9 cellular contexts compared by ENCODE assay signal in the genomic region with DNA sequence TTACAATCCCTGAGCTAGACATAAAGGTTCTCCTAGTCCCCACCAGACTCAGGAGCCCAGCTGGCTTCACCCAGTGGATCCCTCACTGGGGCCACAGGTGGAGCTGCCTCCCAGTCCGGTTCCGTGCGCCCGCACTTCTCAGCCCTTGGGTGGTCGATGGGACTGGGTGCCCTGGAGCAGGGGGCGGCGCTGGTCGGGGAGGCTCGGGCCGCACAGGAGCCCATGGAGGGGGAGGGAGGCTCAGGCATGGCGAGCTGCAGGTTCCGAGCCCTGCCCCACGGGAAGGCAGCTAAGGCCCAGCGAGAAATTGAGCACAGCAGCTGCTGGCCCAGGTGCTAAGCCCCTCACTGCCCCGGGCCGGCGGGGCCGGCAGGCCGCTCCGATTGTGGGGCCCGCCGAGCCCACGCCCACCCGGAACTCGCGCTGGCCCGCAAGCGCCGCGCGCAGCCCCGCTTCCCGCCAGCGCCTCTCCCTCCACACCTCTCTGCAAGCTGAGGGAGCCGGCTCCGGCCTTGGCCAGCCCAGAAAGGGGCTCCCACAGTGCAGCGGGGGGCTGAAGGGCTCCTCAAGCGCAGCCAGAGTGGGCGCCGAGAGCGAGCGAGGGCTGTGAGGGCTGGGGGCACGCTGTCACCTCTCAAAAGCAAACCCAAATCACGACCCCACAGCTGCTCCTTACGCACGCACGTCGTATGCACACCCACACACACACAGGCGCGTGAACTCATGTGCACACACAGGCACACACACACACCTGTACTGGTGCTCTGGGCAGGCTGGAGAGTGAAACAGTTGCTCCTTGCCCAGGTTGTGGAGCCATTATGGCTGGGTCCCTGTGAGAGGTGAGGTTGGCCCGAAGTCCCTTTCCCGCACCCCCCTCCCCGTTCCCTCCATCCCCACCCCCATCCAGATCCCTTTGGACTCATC. TPM values are rescaled to one million over a fixed set of nuclear protein-coding genes. Genes with fewer than 3 reads are reported as not detected.
A peak's percentile ranks its signal among the peaks of the same experiment; 100 is the strongest.
DNase-seq lines count a peak whose midpoint lies in the region; ATAC-seq and TF ChIP-seq lines count a peak whose summit lies in the region.
"Not testable (repeated sequence)": the region's sequence is repeated elsewhere in the genome, so short reads cannot be mapped to it uniquely, and the experiment has no call there.
"Had no signal": no experiment of that assay in that cellular context is flagged by ENCODE, and none has a peak within 500 bp of the region (broad histone marks: within the 10 kb centered on the region; RNA-seq: fewer than 3 reads in every experiment).

No MANE protein-coding gene starts in this region.

- H3K9me3 Mint-ChIP-seq in activated naive CD8-positive, alpha-beta T cell treated with anti-CD3 and anti-CD28 coated beads, Interleukin-2, amount 10 ng/mL, durations not matched to agents 7 days and 5 days; endodermal cell; type B pancreatic cell: not testable (repeated sequence)

- not testable (repeated sequence) for H3K36me3 Mint-ChIP-seq in activated naive CD8-positive, alpha-beta T cell treated with anti-CD3 and anti-CD28 coated beads, Interleukin-2, amount 10 ng/mL, durations not matched to agents 7 days and 5 days; endodermal cell (ENCODE audit: low read depth); type B pancreatic cell

- H3K4me1 Mint-ChIP-seq in activated naive CD8-positive, alpha-beta T cell treated with anti-CD3 and anti-CD28 coated beads, Interleukin-2, amount 10 ng/mL, durations not matched to agents 7 days and 5 days; endodermal cell; type B pancreatic cell (ENCODE audit: unreplicated experiment): not testable (repeated sequence)

- H3K4me3 ChIP-seq in SK-N-MC (peak overlapping the region; percentile 71), endodermal cell (ENCODE audit: low read length) (peak overlapping the region; percentile 77), right cardiac atrium (ENCODE audit: low read length) (peak overlapping the region; percentile 38), mucosa of rectum (ENCODE audit: low read length in 2 of 2) (peak overlapping the region; percentile 60), retinal pigment epithelial cell (ENCODE audit: low read length) (peak overlapping the region; percentile 49)

- H3K27ac Mint-ChIP-seq in activated naive CD8-positive, alpha-beta T cell treated with anti-CD3 and anti-CD28 coated beads, Interleukin-2, amount 10 ng/mL, durations not matched to agents 7 days and 5 days; type B pancreatic cell: not testable (repeated sequence)
- peak overlapping the region; percentile 65 for H3K27ac Mint-ChIP-seq in endodermal cell

- not testable (repeated sequence) for H3K36me3 ChIP-seq in ES-I3 (ENCODE audit: insufficient read depth, low read length); SK-N-MC (ENCODE audit: insufficient read depth, low read length); endodermal cell (ENCODE audit: control insufficient read depth, insufficient read depth, low read length); mucosa of rectum (ENCODE audit: control insufficient read depth in 2 of 2, insufficient read depth in 2 of 2, low read length in 2 of 2)

- H3K9ac ChIP-seq in ES-I3 (ENCODE audit: low read depth, low read length), result peak overlapping the region; percentile 54; the same call in 1 of the 2 replicates
- not testable (repeated sequence) for H3K9ac ChIP-seq in SK-N-MC (ENCODE audit: insufficient read length); endodermal cell (ENCODE audit: extremely low read depth, low read length, poor library complexity, severe bottlenecking); mucosa of rectum (ENCODE audit: low read depth in 1 of 2, low read length in 2 of 2)

- POLR2A ChIA-PET in activated naive CD8-positive, alpha-beta T cell treated with anti-CD3 and anti-CD28 coated beads, Interleukin-2, amount 10 ng/mL, durations not matched to agents 7 days and 5 days (lab: Charles Lee), result not testable (repeated sequence)

- ATAC-seq in activated naive CD8-positive, alpha-beta T cell treated with anti-CD3 and anti-CD28 coated beads, Interleukin-2, amount 10 ng/mL, durations not matched to agents 7 days and 5 days (ENCODE audit: low read depth), result peak; percentile 9
- ATAC-seq in right cardiac atrium, result peak; percentile 5 to 8

- not testable (repeated sequence) for H3K27me3 Mint-ChIP-seq in activated naive CD8-positive, alpha-beta T cell treated with anti-CD3 and anti-CD28 coated beads, Interleukin-2, amount 10 ng/mL, durations not matched to agents 7 days and 5 days
- peaks cover 79% of the 10 kb centered on the region for H3K27me3 Mint-ChIP-seq in endodermal cell (ENCODE audit: insufficient read depth)
- peaks cover 65% of the 10 kb centered on the region for H3K27me3 Mint-ChIP-seq in type B pancreatic cell

- H3K4me1 ChIP-seq in ES-I3 (ENCODE audit: insufficient read depth, low read length); endodermal cell (ENCODE audit: control insufficient read depth, insufficient read depth, low read length); right cardiac atrium (ENCODE audit: control insufficient read depth, insufficient read depth, low read length); mucosa of rectum (ENCODE audit: control insufficient read depth in 2 of 2, insufficient read depth in 2 of 2, low read length in 2 of 2): not testable (repeated sequence)

- 14 to 48% methylated on average over 5 to 47 of the region's 53 CpGs for WGBS in endodermal cell (ENCODE audit: insufficient coverage in 1 of 2, insufficient read length in 1 of 2), 2 experiments
- WGBS in right cardiac atrium, result 67% methylated on average over 53 of the region's 53 CpGs

- not testable (repeated sequence) for H3K9me3 ChIP-seq in ES-I3 (ENCODE audit: control insufficient read depth, insufficient read depth, low read length); SK-N-MC (ENCODE audit: low read depth, low read length); endodermal cell (ENCODE audit: control insufficient read depth, low read length); right cardiac atrium (ENCODE audit: control insufficient read depth, low read length); mucosa of rectum (ENCODE audit: control insufficient read depth in 2 of 2, low read length in 2 of 2)

- peaks cover 18% of the 10 kb centered on the region for H3K27me3 ChIP-seq in endodermal cell (ENCODE audit: control insufficient read depth, insufficient read depth, low read length, poor library complexity, severe bottlenecking)
- H3K27me3 ChIP-seq in right cardiac atrium (ENCODE audit: control insufficient read depth, insufficient read depth); mucosa of rectum (ENCODE audit: control insufficient read depth in 2 of 2, insufficient read depth in 2 of 2, low read length in 2 of 2): not testable (repeated sequence)

- not testable (repeated sequence) for H3K27ac ChIP-seq in SK-N-MC; endodermal cell (ENCODE audit: low read depth, low read length); right cardiac atrium (ENCODE audit: low read length); mucosa of rectum (ENCODE audit: low read depth in 2 of 2, low read length in 2 of 2)

- intact Hi-C loops in right cardiac atrium (cut with DNase I), result not testable (repeated sequence)

- H3K4me3 Mint-ChIP-seq in activated naive CD8-positive, alpha-beta T cell treated with anti-CD3 and anti-CD28 coated beads, Interleukin-2, amount 10 ng/mL, durations not matched to agents 7 days and 5 days, result peak overlapping the region; percentile 79
- H3K4me3 Mint-ChIP-seq in endodermal cell, result peak overlapping the region; percentile 82
- peak overlapping the region; percentile 94 for H3K4me3 Mint-ChIP-seq in type B pancreatic cell

- TF ChIP-seq CTCF in endodermal cell (conservative IDR thresholded peaks at IDR 0.05); retinal pigment epithelial cell (conservative IDR thresholded peaks at IDR 0.05; ENCODE audit: low read depth, low read length); type B pancreatic cell (conservative IDR thresholded peaks at IDR 0.05): not testable (repeated sequence)

- not testable (repeated sequence) for DNase-seq in SK-N-MC (ENCODE audit: low read depth, low spot score); activated naive CD8-positive, alpha-beta T cell treated with anti-CD3 and anti-CD28 coated beads, Interleukin-2, amount 10 ng/mL, durations not matched to agents 7 days and 5 days; retinal pigment epithelial cell (ENCODE audit: low read depth); type B pancreatic cell (ENCODE audit: extremely low spot score, unreplicated experiment)
- peak; percentile 73 for DNase-seq in endodermal cell
- DNase-seq in right cardiac atrium, result peak in 2 of 3 donors; percentile 19 to 65

RNA-seq across cellular contexts. Expression of a gene that starts 25.7 kb away (rescaled TPM):
- total RNA-seq in activated naive CD8-positive, alpha-beta T cell treated with anti-CD3 and anti-CD28 coated beads, Interleukin-2, amount 10 ng/mL, durations not matched to agents 7 days and 5 days, result not detected
- total RNA-seq in endodermal cell (1 to 10 TPM in 1 of 2 donors, under 1 TPM in 1; 0.58 to 1.3 TPM), right cardiac atrium (1 to 10 TPM in 3 of 4 donors, under 1 TPM in 1; 0.89 to 2.9 (median 1.3) TPM), type B pancreatic cell (ENCODE audit: low replicate concordance) (2.1 and 3.0 TPM in 2 replicates)
- 0.43 TPM for polyA plus RNA-seq in endodermal cell (2013, experiment 1 of 2)
- not detected for polyA plus RNA-seq in endodermal cell (2013, experiment 2 of 2)
- 0.20 TPM for polyA plus RNA-seq in right cardiac atrium
- total RNA-seq: LHCN-M2 had no signal
